Comparison of ENCODE assay signal across 9 cellular contexts in genomic region chr3:126270145-126270811, GRCh38.
DNase-seq lines count a peak whose midpoint lies in the region; ATAC-seq and TF ChIP-seq lines count a peak whose summit lies in the region.
"Had no signal": no experiment of that assay in that cellular context is flagged by ENCODE, and none has a peak within 500 bp of the region (broad histone marks: within the 10 kb centered on the region; RNA-seq: fewer than 3 reads in every experiment).

No MANE protein-coding gene starts in this region.

- no peaks in the 10 kb centered on the region for H3K79me2 ChIP-seq in Karpas-422 (ENCODE audit: low read length)

- H3K27ac ChIP-seq in layer of hippocampus (ENCODE audit: low read depth, low read length) = peak overlapping the region; percentile 82
- peak overlapping the region; percentile 92 for H3K27ac ChIP-seq in stomach smooth muscle (ENCODE audit: low read length)
- H3K27ac ChIP-seq in Karpas-422 (ENCODE audit: low read length) = no peak overlapping the region

- DNase-seq in NCI-H1092 treated with DMSO at 0.1 percent for 48 hours (lab: John Stamatoyannopoulos, UW) (peak; percentile 36), chondrocyte (ENCODE audit: low spot score) (no peak), T-helper 17 cell (no peak), Karpas-422 (no peak)
- DNase-seq: Caco-2 had no signal

- no peak overlapping the region for H3K4me2 ChIP-seq in Karpas-422 (ENCODE audit: low read depth, low read length, poor library complexity, severe bottlenecking)

- H3K4me3 ChIP-seq in stomach smooth muscle (ENCODE audit: low read length in 2 of 2) (peak overlapping the region in 1 of 2 donors; percentile 35), Karpas-422 (ENCODE audit: low read length) (no peak overlapping the region)

- H4K20me1 ChIP-seq in Karpas-422 (ENCODE audit: insufficient read depth, low read depth, low read length) = no peaks in the 10 kb centered on the region

- no peaks in the 10 kb centered on the region for H3K9me2 ChIP-seq in Karpas-422 (replicated peaks; ENCODE audit: insufficient read depth, low read length)

- H3K9me3 ChIP-seq in stomach smooth muscle (ENCODE audit: control insufficient read depth in 2 of 2, low read length in 2 of 2) = no peaks in the 10 kb centered on the region
- no peaks in the 10 kb centered on the region for H3K9me3 ChIP-seq in T-helper 17 cell (ENCODE audit: control insufficient read depth, low read length, poor library complexity, severe bottlenecking)
- no peaks in the 10 kb centered on the region for H3K9me3 ChIP-seq in Karpas-422 (ENCODE audit: low read length)
- H3K9me3 ChIP-seq: Caco-2 had no signal

- H3K4me1 ChIP-seq in stomach smooth muscle (ENCODE audit: control insufficient read depth, insufficient read depth, low read length) (peaks cover 35% of the 10 kb centered on the region), Karpas-422 (ENCODE audit: low read length) (no peaks in the 10 kb centered on the region)

- H3K36me3 Mint-ChIP-seq in chondrocyte (ENCODE audit: low read depth) = no peaks in the 10 kb centered on the region
- peaks cover 4% of the 10 kb centered on the region for H3K36me3 Mint-ChIP-seq in T-helper 17 cell (ENCODE audit: low read depth)

- H3K27ac Mint-ChIP-seq in chondrocyte (ENCODE audit: unreplicated experiment) = peak overlapping the region; percentile 91
- no peak overlapping the region for H3K27ac Mint-ChIP-seq in T-helper 17 cell

- no peak for TF ChIP-seq CTCF in chondrocyte (IDR thresholded peaks at IDR 0.05)

- H3K36me3 ChIP-seq in stomach smooth muscle (ENCODE audit: control insufficient read depth in 2 of 2, insufficient read depth in 2 of 2, low read length in 2 of 2) = no peaks in the 10 kb centered on the region
- H3K36me3 ChIP-seq in Karpas-422 (ENCODE audit: insufficient read depth, low read length) = no peaks in the 10 kb centered on the region

- no peaks in the 10 kb centered on the region for H3K9me3 Mint-ChIP-seq in chondrocyte (ENCODE audit: low read depth)

- H3K27me3 ChIP-seq in layer of hippocampus (ENCODE audit: control insufficient read depth, insufficient read depth, low read length) (no peaks in the 10 kb centered on the region), stomach smooth muscle (ENCODE audit: control insufficient read depth in 1 of 2, insufficient read depth in 2 of 2, low read length in 2 of 2) (no peaks in the 10 kb centered on the region), Karpas-422 (ENCODE audit: low read length) (no peaks in the 10 kb centered on the region)

- H3K4me1 Mint-ChIP-seq in chondrocyte (ENCODE audit: low read depth) (peaks cover 45% of the 10 kb centered on the region), T-helper 17 cell (peaks cover 2% of the 10 kb centered on the region)

- H3K4me3 Mint-ChIP-seq in chondrocyte (ENCODE audit: unreplicated experiment) = peak overlapping the region; percentile 23
- H3K4me3 Mint-ChIP-seq in T-helper 17 cell = no peak overlapping the region

- no peak overlapping the region for H2AFZ ChIP-seq in Karpas-422 (ENCODE audit: low read length)

- H3K27me3 Mint-ChIP-seq in chondrocyte (ENCODE audit: low read depth) (no peaks in the 10 kb centered on the region), T-helper 17 cell (peaks cover 56% of the 10 kb centered on the region)

- no peak for ATAC-seq in T-helper 17 cell
- no peak for ATAC-seq in GM19328 (IDR thresholded peaks at IDR 0.05; ENCODE audit: unreplicated experiment)
- no peak for ATAC-seq in GM19397 (IDR thresholded peaks at IDR 0.05; ENCODE audit: unreplicated experiment)

- H3K9ac ChIP-seq in stomach smooth muscle (ENCODE audit: low read length in 2 of 2) (peak overlapping the region; percentile 1 to 5), Karpas-422 (ENCODE audit: low read length) (no peak overlapping the region)
